In genomic region chr12:50932787-50933280, GRCh38 we compare ENCODE assay signal across 1 cellular context.
TF ChIP-seq lines count a peak whose summit lies in the region.

No MANE protein-coding gene starts in this region.

TF ChIP-seq in K562, 482 proteins besides CTCF, POLR2A, EP300 and RAD21 (continued from another document):
- TF ChIP-seq CREM (IDR thresholded peaks at IDR 0.05; ENCODE audit: low read depth) (no peak), CEBPG (CRISPR knock-in tag; IDR thresholded peaks at IDR 0.05) (0 out of 2 replicates have a peak, but pooled peaks have one; percentile 12), CEBPG (tag; conservative IDR thresholded peaks at IDR 0.05 in 1 of 2, IDR thresholded peaks at IDR 0.05 in 1 of 2) (peak; percentile 73 to 87), ZNF316 (IDR thresholded peaks at IDR 0.05) (no peak), CEBPB (tag; IDR thresholded peaks at IDR 0.05) (peak; percentile 92), MEIS2 (IDR thresholded peaks at IDR 0.05; ENCODE audit: partially characterized antibody) (peak; percentile 39), CCNT2 (IDR thresholded peaks at IDR 0.05; ENCODE audit: borderline replicate concordance, extremely low read depth, insufficient read length, low read depth, low read length) (peak; percentile 11), MNT (conservative IDR thresholded peaks at IDR 0.05) (0 out of 4 replicates have a peak, but pooled peaks of 1 of the 2 experiments have one; percentile 2), SMAD1 (IDR thresholded peaks at IDR 0.05; ENCODE audit: low read depth, low read length, partially characterized antibody) (no peak)
